In genomic region chr19:46273931-46274330, GRCh38 we compare ENCODE assay signal across 14 cellular contexts. TPM values are rescaled to one million over a fixed set of nuclear protein-coding genes. Genes with fewer than 3 reads are reported as not detected.
"Had no signal": no experiment of that assay in that cellular context is flagged by ENCODE, and none has a peak within 500 bp of the region (broad histone marks: within the 10 kb centered on the region; RNA-seq: fewer than 3 reads in every experiment).

No MANE protein-coding gene starts in this region.

RNA-seq across cellular contexts. Expression of gene HIF3A, which starts 22.9 kb away (rescaled TPM):
- total RNA-seq: activated CD4-positive, alpha-beta memory T cell treated with anti-CD3 and anti-CD28 coated beads, Interleukin-2, amount 10 ng/mL, durations not matched to agents 7 days and 5 days; activated CD4-positive, alpha-beta T cell treated with anti-CD3 and anti-CD28 coated beads, Interleukin-2, amount 10 ng/mL, durations not matched to agents 7 days and 5 days; activated naive CD4-positive, alpha-beta T cell treated with anti-CD3 and anti-CD28 coated beads, Interleukin-2, amount 50 U/mL, for 72 hours; activated naive CD8-positive, alpha-beta T cell treated with anti-CD3 and anti-CD28 coated beads, Interleukin-2, amount 10 ng/mL, durations not matched to agents 7 days and 5 days; activated T-cell treated with anti-CD3 and anti-CD28 coated beads, Interleukin-2, amount 50 U/mL, for 72 hours; T-helper 1 cell treated with Interleukin-12 subunit alpha and Interleukin-12 subunit beta and Interleukin-4 antibody, amounts not matched to agents 30 ng/mL and 1 ng/mL, for 36 hours had no signal

RNA-seq across cellular contexts. Expression of gene IGFL1, which starts 44.4 kb away (rescaled TPM):
- total RNA-seq: activated CD4-positive, alpha-beta memory T cell treated with anti-CD3 and anti-CD28 coated beads, Interleukin-2, amount 10 ng/mL, durations not matched to agents 7 days and 5 days; activated CD4-positive, alpha-beta T cell treated with anti-CD3 and anti-CD28 coated beads, Interleukin-2, amount 10 ng/mL, durations not matched to agents 7 days and 5 days; activated naive CD4-positive, alpha-beta T cell treated with anti-CD3 and anti-CD28 coated beads, Interleukin-2, amount 50 U/mL, for 72 hours; activated naive CD8-positive, alpha-beta T cell treated with anti-CD3 and anti-CD28 coated beads, Interleukin-2, amount 10 ng/mL, durations not matched to agents 7 days and 5 days; activated T-cell treated with anti-CD3 and anti-CD28 coated beads, Interleukin-2, amount 50 U/mL, for 72 hours; body of pancreas; dermis blood vessel endothelial cell; endothelial cell of umbilical vein; fibroblast of lung; fibroblast of villous mesenchyme; glomerular endothelial cell; heart right ventricle; T-helper 1 cell treated with Interleukin-12 subunit alpha and Interleukin-12 subunit beta and Interleukin-4 antibody, amounts not matched to agents 30 ng/mL and 1 ng/mL, for 36 hours; WTC11 had no signal
- polyA plus RNA-seq: endothelial cell of umbilical vein, fibroblast of lung, heart right ventricle had no signal
